ENCODE assay signal across 8 cellular contexts in the genomic region with DNA sequence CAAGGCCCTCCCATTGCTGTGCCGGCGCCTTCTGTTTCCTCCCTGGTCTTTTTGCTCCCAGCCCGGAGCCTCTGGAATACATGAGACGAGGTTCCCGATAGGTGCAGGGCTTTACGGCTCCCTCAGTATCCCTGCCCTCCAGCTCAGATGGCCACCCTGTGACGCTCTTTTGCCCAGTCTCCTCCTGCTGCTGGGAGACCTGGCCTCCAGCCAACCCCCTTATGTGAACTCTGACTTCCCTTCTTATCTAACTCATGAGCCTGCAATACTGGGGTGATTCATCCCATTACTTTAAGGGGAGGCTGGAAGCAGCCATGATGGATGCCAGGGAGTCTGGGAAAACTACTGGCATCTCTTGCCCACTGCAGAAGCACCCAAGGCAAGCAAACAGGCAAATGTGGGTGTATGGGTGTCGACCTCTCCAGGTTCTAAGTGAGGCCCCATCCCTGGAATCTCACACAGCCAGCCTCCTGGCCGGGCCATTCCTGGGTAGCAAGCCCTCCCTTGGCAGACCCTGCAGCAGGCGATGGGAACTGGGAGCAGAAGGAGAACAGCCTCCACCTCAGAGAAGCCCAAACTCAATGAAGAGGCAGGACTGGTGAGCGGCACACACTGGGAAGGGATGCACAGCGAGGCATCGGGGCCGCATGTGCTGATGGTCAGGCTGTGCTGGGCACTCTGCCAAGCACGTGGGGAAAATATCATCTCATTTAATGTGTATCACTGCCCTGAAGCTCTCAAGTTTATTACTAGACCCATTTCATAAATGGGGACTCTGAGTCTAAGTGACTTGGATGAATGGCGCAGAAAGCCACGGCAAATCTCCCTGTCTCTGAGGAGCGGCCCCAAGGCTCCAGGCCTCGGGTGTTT.
DNase-seq lines count a peak whose midpoint lies in the region; ATAC-seq lines count a peak whose summit lies in the region.

No MANE protein-coding gene starts in this region.

- H3K9me3 Mint-ChIP-seq in activated T-helper 2 cell treated with anti-CD3 and anti-CD28 coated beads, Interferon-gamma antibody, Interleukin-2, Interleukin-4, amounts not matched to agents 10 μg/mL and 5 μg/mL and 100 μg/mL, durations not matched to agents 14 hours and 24 hours and 36 hours, result no peaks in the 10 kb centered on the region
- no peaks in the 10 kb centered on the region for H3K9me3 Mint-ChIP-seq in stimulated activated naive B cell treated with anti-CD40 and anti-IgM and Interleukin-4, amounts not matched to agents 10 μg/mL and 1 μg/mL and 100 μg/mL, for 72 hours

- peaks cover 18% of the 10 kb centered on the region for H3K36me3 Mint-ChIP-seq in activated T-helper 2 cell treated with anti-CD3 and anti-CD28 coated beads, Interferon-gamma antibody, Interleukin-2, Interleukin-4, amounts not matched to agents 10 μg/mL and 5 μg/mL and 100 μg/mL, durations not matched to agents 14 hours and 24 hours and 36 hours (ENCODE audit: low read depth)
- H3K36me3 Mint-ChIP-seq in stimulated activated naive B cell treated with anti-CD40 and anti-IgM and Interleukin-4, amounts not matched to agents 10 μg/mL and 1 μg/mL and 100 μg/mL, for 72 hours, result peaks cover 14 to 29% of the 10 kb centered on the region in 2 donors

- DNase-seq in HS-5 (ENCODE audit: low read depth), result peak; percentile 30
- no peak for DNase-seq in activated T-helper 2 cell treated with anti-CD3 and anti-CD28 coated beads, Interferon-gamma antibody, Interleukin-2, Interleukin-4, amounts not matched to agents 10 μg/mL and 5 μg/mL and 100 μg/mL, durations not matched to agents 14 hours and 24 hours and 36 hours (ENCODE audit: low spot score)
- peak; percentile 86 for DNase-seq in left ventricle myocardium superior
- no peak for DNase-seq in stimulated activated naive B cell treated with anti-CD40 and anti-IgM and Interleukin-4, amounts not matched to agents 10 μg/mL and 1 μg/mL and 100 μg/mL, for 72 hours
- no peak for DNase-seq in NCI-H2081 (lab: John Stamatoyannopoulos, UW)
- DNase-seq in NCI-H1436 (lab: John Stamatoyannopoulos, UW), result no peak
- no peak for DNase-seq in HuH-7 (ENCODE audit: low spot score)

- ATAC-seq in left ventricle myocardium superior, result peak; percentile 8
- no peak for ATAC-seq in stimulated activated naive B cell treated with anti-CD40 and anti-IgM and Interleukin-4, amounts not matched to agents 10 μg/mL and 1 μg/mL and 100 μg/mL, for 72 hours (replicated peaks)
- no peak for ATAC-seq in activated CD4-positive, CD25-positive, alpha-beta regulatory T cell treated with anti-CD3 and anti-CD28 coated beads, Interleukin-2, amount 50 U/mL, for 24 hours

- peaks cover 56% of the 10 kb centered on the region for H3K4me1 Mint-ChIP-seq in activated T-helper 2 cell treated with anti-CD3 and anti-CD28 coated beads, Interferon-gamma antibody, Interleukin-2, Interleukin-4, amounts not matched to agents 10 μg/mL and 5 μg/mL and 100 μg/mL, durations not matched to agents 14 hours and 24 hours and 36 hours (ENCODE audit: low read depth)
- peaks cover 88 to 100% of the 10 kb centered on the region in 2 donors for H3K4me1 Mint-ChIP-seq in stimulated activated naive B cell treated with anti-CD40 and anti-IgM and Interleukin-4, amounts not matched to agents 10 μg/mL and 1 μg/mL and 100 μg/mL, for 72 hours

- peak overlapping the region; percentile 84 for H3K27ac Mint-ChIP-seq in activated T-helper 2 cell treated with anti-CD3 and anti-CD28 coated beads, Interferon-gamma antibody, Interleukin-2, Interleukin-4, amounts not matched to agents 10 μg/mL and 5 μg/mL and 100 μg/mL, durations not matched to agents 14 hours and 24 hours and 36 hours
- peak overlapping the region; percentile 95 for H3K27ac Mint-ChIP-seq in stimulated activated naive B cell treated with anti-CD40 and anti-IgM and Interleukin-4, amounts not matched to agents 10 μg/mL and 1 μg/mL and 100 μg/mL, for 72 hours

- intact Hi-C loops in activated T-helper 2 cell treated with anti-CD3 and anti-CD28 coated beads, Interferon-gamma antibody, Interleukin-2, Interleukin-4, amounts not matched to agents 10 μg/mL and 5 μg/mL and 100 μg/mL, durations not matched to agents 14 hours and 24 hours and 36 hours (cut with micrococcal nuclease), result no loop called here
- intact Hi-C loops in left ventricle myocardium superior (cut with micrococcal nuclease), result loop anchor here (10.0 kb wide), 1 partner anchor 98 kb away; a partner anchor contains a TSS

- no peak overlapping the region for H3K4me3 Mint-ChIP-seq in activated T-helper 2 cell treated with anti-CD3 and anti-CD28 coated beads, Interferon-gamma antibody, Interleukin-2, Interleukin-4, amounts not matched to agents 10 μg/mL and 5 μg/mL and 100 μg/mL, durations not matched to agents 14 hours and 24 hours and 36 hours (ENCODE audit: low read depth)
- peak overlapping the region; percentile 2 to 30 for H3K4me3 Mint-ChIP-seq in stimulated activated naive B cell treated with anti-CD40 and anti-IgM and Interleukin-4, amounts not matched to agents 10 μg/mL and 1 μg/mL and 100 μg/mL, for 72 hours

- H3K27me3 Mint-ChIP-seq in activated T-helper 2 cell treated with anti-CD3 and anti-CD28 coated beads, Interferon-gamma antibody, Interleukin-2, Interleukin-4, amounts not matched to agents 10 μg/mL and 5 μg/mL and 100 μg/mL, durations not matched to agents 14 hours and 24 hours and 36 hours (ENCODE audit: low read depth), result no peaks in the 10 kb centered on the region
- no peaks in the 10 kb centered on the region for H3K27me3 Mint-ChIP-seq in stimulated activated naive B cell treated with anti-CD40 and anti-IgM and Interleukin-4, amounts not matched to agents 10 μg/mL and 1 μg/mL and 100 μg/mL, for 72 hours

Comparison
In these comparisons a context has a peak if more than half of its experiments do, and no peak if none do; other contexts are left out.
1. DNase-seq: peak in HS-5 (single experiment) and left ventricle myocardium superior (single experiment); none in activated T-helper 2 cell treated with anti-CD3 and anti-CD28 coated beads, Interferon-gamma antibody, Interleukin-2, Interleukin-4, amounts not matched to agents 10 μg/mL and 5 μg/mL and 100 μg/mL, durations not matched to agents 14 hours and 24 hours and 36 hours (single experiment), stimulated activated naive B cell treated with anti-CD40 and anti-IgM and Interleukin-4, amounts not matched to agents 10 μg/mL and 1 μg/mL and 100 μg/mL, for 72 hours (single experiment), NCI-H2081 (0 of 2), NCI-H1436 (single experiment) and HuH-7 (single experiment).